In genomic region chr5:168404366-168404765, GRCh38 we compare ENCODE assay signal across 10 cellular contexts.
DNase-seq lines count a peak whose midpoint lies in the region; TF ChIP-seq lines count a peak whose summit lies in the region.
"Had no signal": no experiment of that assay in that cellular context is flagged by ENCODE, and none has a peak within 500 bp of the region (broad histone marks: within the 10 kb centered on the region; RNA-seq: fewer than 3 reads in every experiment).

No MANE protein-coding gene starts in this region.

- TF ChIP-seq CTCF in HFF-Myc (IDR thresholded peaks at IDR 0.05; ENCODE audit: low read depth, low read length, missing control alignments) (no peak), breast epithelium (IDR thresholded peaks at IDR 0.05) (no peak), hepatocyte (IDR thresholded peaks at IDR 0.05; ENCODE audit: poor library complexity) (no peak)

- H3K27ac ChIP-seq in breast epithelium (peak overlapping the region; percentile 80 to 87), hepatocyte (peak overlapping the region; percentile 60), substantia nigra (ENCODE audit: low read depth, low read length, poor library complexity, severe bottlenecking) (peak overlapping the region; percentile 69)

- DNase-seq in HFF-Myc (ENCODE audit: extremely low read depth, low read depth) (peak; percentile 59), breast epithelium (ENCODE audit: low spot score in 2 of 2) (peak in 1 of 2 donors; percentile 40), hepatocyte (ENCODE audit: low spot score) (peak; percentile 45), substantia nigra (lab: John Stamatoyannopoulos, UW) (peak in 34 of 49 donors; percentile 6 to 63 (median 23)), NCI-H510A treated with DMSO at 0.1 percent for 48 hours (lab: John Stamatoyannopoulos, UW) (no peak), NCI-H774 (lab: John Stamatoyannopoulos, UW) (no peak)
- no peak for DNase-seq in activated CD4-positive, alpha-beta T cell treated with anti-CD3 and anti-CD28 coated beads, Interleukin-2, amount 50 U/mL, for 1 hour
- DNase-seq: activated CD8-positive, alpha-beta memory T cell treated with anti-CD3 and anti-CD28 coated beads, Interleukin-2, amount 10 ng/mL, durations not matched to agents 7 days and 5 days; NCI-H146; stimulated activated naive CD8-positive, alpha-beta T cell treated with anti-CD3 and anti-CD28 coated beads, Interleukin-15, Interleukin-2, amounts not matched to agents 100 U/mL and 50 U/mL, for 24 hours had no signal

- H2AFZ ChIP-seq in hepatocyte = no peak overlapping the region

- WGBS in hepatocyte (ENCODE audit: low lambda C conversion rate, missing lambda C conversion rate) = 62% methylated on average over 12 of the region's 12 CpGs

- H3K79me2 ChIP-seq in hepatocyte = no peaks in the 10 kb centered on the region

- H3K27me3 ChIP-seq in breast epithelium = no peaks in the 10 kb centered on the region
- no peaks in the 10 kb centered on the region for H3K27me3 ChIP-seq in hepatocyte

- intact Hi-C loops in breast epithelium (cut with DNase I; ENCODE audit: low total_unique reads) = no loop called here

- no peak for TF ChIP-seq POLR2A in breast epithelium (IDR thresholded peaks at IDR 0.05)

- H3K4me3 ChIP-seq in HFF-Myc (replicated peaks; ENCODE audit: low read depth, low read length) (no peak overlapping the region), breast epithelium (no peak overlapping the region), hepatocyte (no peak overlapping the region)

- peaks cover 0 to 2% of the 10 kb centered on the region in 2 donors for H3K4me1 ChIP-seq in breast epithelium
- peaks cover 9% of the 10 kb centered on the region for H3K4me1 ChIP-seq in hepatocyte (ENCODE audit: insufficient read depth)

- no peaks in the 10 kb centered on the region for H3K36me3 ChIP-seq in breast epithelium
- no peaks in the 10 kb centered on the region for H3K36me3 ChIP-seq in hepatocyte (replicated peaks; ENCODE audit: insufficient read depth, low read depth)

- H3K9me2 ChIP-seq in hepatocyte (replicated peaks; ENCODE audit: insufficient read depth) = no peaks in the 10 kb centered on the region

- no peaks in the 10 kb centered on the region for H4K20me1 ChIP-seq in hepatocyte (ENCODE audit: insufficient read depth, poor library complexity, severe bottlenecking)

- no peaks in the 10 kb centered on the region for H3K9me3 ChIP-seq in breast epithelium
- H3K9me3 ChIP-seq in hepatocyte (ENCODE audit: low read depth) = no peaks in the 10 kb centered on the region

- no peak overlapping the region for H3K4me2 ChIP-seq in hepatocyte

Comparison
In these comparisons a context has a peak if more than half of its experiments do, and no peak if none do; other contexts are left out.
1. DNase-seq: peak in HFF-Myc (single experiment), hepatocyte (single experiment) and substantia nigra (34 of 49); none in NCI-H510A treated with DMSO at 0.1 percent for 48 hours (single experiment), activated CD4-positive, alpha-beta T cell treated with anti-CD3 and anti-CD28 coated beads, Interleukin-2, amount 50 U/mL, for 1 hour (single experiment) and NCI-H774 (single experiment).
2. Peak in every context shown above with its lines, with median percentiles within 50 percentile points of each other: H3K27ac ChIP-seq.